ENCODE assay signal across 19 cellular contexts in the genomic region with DNA sequence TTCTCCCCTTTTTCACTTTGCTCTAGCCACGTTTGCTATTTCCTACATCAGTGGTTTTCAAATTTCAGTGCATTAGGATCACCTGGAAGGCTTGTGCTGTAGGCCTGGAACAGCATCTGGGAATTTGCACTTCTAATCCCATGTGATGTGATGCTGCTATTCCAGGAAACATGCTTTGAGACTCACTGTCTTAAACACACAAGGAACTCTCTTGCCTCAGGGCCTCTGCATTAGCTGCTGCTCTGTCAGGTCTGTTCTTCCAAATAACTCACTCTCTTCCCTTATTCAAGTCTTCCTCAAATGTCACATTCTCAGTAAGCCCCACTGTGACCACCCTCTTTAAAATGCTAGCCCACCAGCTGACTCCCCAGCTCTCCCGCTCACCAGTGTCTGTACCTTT.
DNase-seq lines count a peak whose midpoint lies in the region; ATAC-seq, FAIRE-seq and TF ChIP-seq lines count a peak whose summit lies in the region.
"Had no signal": no experiment of that assay in that cellular context is flagged by ENCODE, and none has a peak within 500 bp of the region (broad histone marks: within the 10 kb centered on the region; RNA-seq: fewer than 3 reads in every experiment).

No MANE protein-coding gene starts in this region.

- H3K79me2 ChIP-seq in keratinocyte (ENCODE audit: control insufficient read depth, insufficient read depth, low read length), result no peaks in the 10 kb centered on the region

- dilution Hi-C loops in keratinocyte (cut with MboI; ENCODE audit: extremely low pct_ligation_motif_present, low sequenced_read_pairs), result no loop called here

- no peak overlapping the region for H3K27ac Mint-ChIP-seq in natural killer cell
- H3K27ac Mint-ChIP-seq: CD4-positive, alpha-beta T cell had no signal

- no peak overlapping the region for H3K4me2 ChIP-seq in keratinocyte (ENCODE audit: control insufficient read depth, extremely low read depth, insufficient read depth, low read depth, low read length)
- H3K4me2 ChIP-seq: A549 had no signal

- H2AFZ ChIP-seq in keratinocyte (ENCODE audit: control insufficient read depth, low read length), result peak overlapping the region; percentile 5
- H2AFZ ChIP-seq: GM23248 had no signal

- H3K27ac ChIP-seq in epithelial cell of prostate (peak overlapping the region; percentile 86), keratinocyte (ENCODE audit: control insufficient read depth, insufficient read depth, low read length) (no peak overlapping the region)
- H3K27ac ChIP-seq: A549, C4-2B, GM23248, HL-60 had no signal

- no peaks in the 10 kb centered on the region for H3K36me3 ChIP-seq in keratinocyte (ENCODE audit: control insufficient read depth in 2 of 2, extremely low read depth in 1 of 2, insufficient read depth in 2 of 2, low read length in 2 of 2)
- H3K36me3 ChIP-seq: HAP-1 had no signal

- peaks cover 16 to 20% of the 10 kb centered on the region in 2 donors for H3K9me3 Mint-ChIP-seq in natural killer cell

- no peak for ATAC-seq in natural killer cell
- ATAC-seq: A549 had no signal

- intact Hi-C loops in natural killer cell (cut with micrococcal nuclease), result no loop called here

- H3K9me3 ChIP-seq in keratinocyte (ENCODE audit: control insufficient read depth, low read depth, low read length), result peaks cover 3% of the 10 kb centered on the region
- H3K9me3 ChIP-seq: A549, Caco-2, HAP-1 had no signal

- TF ChIP-seq CTCF in keratinocyte (optimal IDR thresholded peaks at IDR 0.05 in 1 of 3, IDR thresholded peaks at IDR 0.05 in 1 of 3, conservative IDR thresholded peaks at IDR 0.05 in 1 of 3; ENCODE audit: extremely low read depth in 1 of 3, insufficient read depth in 2 of 3, low read length in 3 of 3) (no peak), natural killer cell (IDR thresholded peaks at IDR 0.05) (no peak), GM13977 (IDR thresholded peaks at IDR 0.05; ENCODE audit: extremely low read depth, insufficient read depth, missing control alignments) (no peak)

- H3K9ac ChIP-seq in keratinocyte (ENCODE audit: control insufficient read depth, extremely low read depth, insufficient read depth, low read length), result no peak overlapping the region
- H3K9ac ChIP-seq: GM23248 had no signal

- H3K4me3 Mint-ChIP-seq in natural killer cell, result no peak overlapping the region
- H3K4me3 Mint-ChIP-seq: CD4-positive, alpha-beta T cell had no signal

- H3K27me3 Mint-ChIP-seq in natural killer cell (ENCODE audit: low read depth in 2 of 2), result no peaks in the 10 kb centered on the region
- H3K27me3 Mint-ChIP-seq: CD4-positive, alpha-beta T cell had no signal

- peak; percentile 17 for DNase-seq in M059J (ENCODE audit: low read depth)
- DNase-seq in RPMI7951 (ENCODE audit: low read depth), result peak; percentile 19
- peak; percentile 26 for DNase-seq in epithelial cell of prostate (ENCODE audit: low read depth, low spot score)
- DNase-seq in keratinocyte (ENCODE audit: low read depth, low spot score), result no peak
- no peak for DNase-seq in NK-92 (lab: John Stamatoyannopoulos, UW; ENCODE audit: unreplicated experiment)
- DNase-seq in natural killer cell, result no peak
- no peak for DNase-seq in GM13977 (ENCODE audit: low spot score)
- DNase-seq: AML-193; Caco-2; CD4-positive, alpha-beta T cell; GM23248 had no signal

- no peaks in the 10 kb centered on the region for H4K20me1 ChIP-seq in keratinocyte (ENCODE audit: control insufficient read depth, extremely low read depth, insufficient read depth, low read length)

- H3K4me1 Mint-ChIP-seq in natural killer cell, result no peaks in the 10 kb centered on the region

- H3K27me3 ChIP-seq in keratinocyte (ENCODE audit: control insufficient read depth, extremely low read depth, insufficient read depth, low read length), result no peaks in the 10 kb centered on the region

- FAIRE-seq in keratinocyte (lab: Jason Lieb, UNC), result peak; percentile 34
- FAIRE-seq: A549, D721Med, G401.6, GM12891, GM18507 had no signal

- H3K4me3 ChIP-seq in keratinocyte (ENCODE audit: control insufficient read depth in 2 of 3, extremely low read depth in 1 of 3, insufficient read depth in 2 of 3, low read depth in 1 of 3, low read length in 3 of 3), result no peak overlapping the region
- H3K4me3 ChIP-seq: A549, GM23248, HAP-1 had no signal

- H3K4me1 ChIP-seq in keratinocyte (ENCODE audit: control insufficient read depth, extremely low read depth, insufficient read depth, low read length), result peaks cover 3% of the 10 kb centered on the region
- H3K4me1 ChIP-seq: A549, Caco-2, HAP-1 had no signal

- peaks cover 4% of the 10 kb centered on the region for H3K36me3 Mint-ChIP-seq in natural killer cell

- in situ Hi-C loops in GM13977 (cut with MboI; ENCODE audit: low pct_unique_long_range_greater_than_20kb, low sequenced_read_pairs, unreplicated experiment), result no loop called here

- no peaks in the 10 kb centered on the region for H3K9me1 ChIP-seq in keratinocyte (ENCODE audit: control insufficient read depth, extremely low read depth, insufficient read depth, low read length)

Comparison
In these comparisons a context has a peak if more than half of its experiments do, and no peak if none do; other contexts are left out.
1. DNase-seq: peak in M059J (single experiment), RPMI7951 (single experiment) and epithelial cell of prostate (single experiment); none in keratinocyte (single experiment), NK-92 (single experiment), natural killer cell (single experiment) and GM13977 (single experiment).